Comparison of ENCODE assay signal across 3 cellular contexts in the genomic region with DNA sequence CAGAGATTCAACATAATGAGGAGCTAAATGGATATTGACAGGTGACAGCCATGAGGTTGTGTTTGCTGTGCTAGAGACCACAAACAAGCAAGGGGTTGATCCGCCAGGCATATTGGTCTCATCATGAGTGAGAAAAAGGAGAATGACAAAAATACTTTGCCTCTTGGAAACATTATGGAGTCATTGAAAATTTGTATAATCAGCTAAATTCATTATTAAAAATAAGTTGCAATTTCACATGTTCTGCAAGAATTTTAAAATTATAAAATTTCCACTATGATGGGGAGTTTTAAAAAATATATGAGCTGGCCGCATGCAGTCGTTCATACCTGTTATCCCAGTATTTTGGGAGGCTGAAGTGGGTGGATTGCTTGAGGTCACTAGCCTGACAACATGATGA.
TF ChIP-seq lines count a peak whose summit lies in the region.

No MANE protein-coding gene starts in this region.

TF ChIP-seq in HepG2, 621 proteins besides CTCF, POLR2A, EP300 and RAD21:
- TF ChIP-seq AGO2 (optimal IDR thresholded peaks at IDR 0.05; ENCODE audit: low read depth, low read length) (no peak), ATF1 (CRISPR knock-in tag; IDR thresholded peaks at IDR 0.05) (no peak), MAFF (IDR thresholded peaks at IDR 0.05; ENCODE audit: low read depth, low read length) (peak; percentile 53), MAFK (conservative IDR thresholded peaks at IDR 0.05 in 1 of 2, IDR thresholded peaks at IDR 0.05 in 1 of 2; ENCODE audit: low read length in 2 of 2) (peak; percentile 43 to 74; a peak in 2 of 4 replicates)

TF ChIP-seq in IMR-90, 13 proteins besides CTCF, POLR2A, EP300 and RAD21:
- TF ChIP-seq MXI1 (IDR thresholded peaks at IDR 0.05; ENCODE audit: borderline replicate concordance, low read depth, low read length) (no peak), ELK1 (IDR thresholded peaks at IDR 0.05; ENCODE audit: borderline replicate concordance, low read depth, low read length) (no peak), MAFK (IDR thresholded peaks at IDR 0.05; ENCODE audit: low read depth, low read length) (0 out of 2 replicates have a peak, but pooled peaks have one; percentile 24)

TF ChIP-seq in K562, 482 proteins besides CTCF, POLR2A, EP300 and RAD21:
- TF ChIP-seq ZNF316 (IDR thresholded peaks at IDR 0.05), result peak; percentile 52; the same call in 1 of the 2 replicates
- TF ChIP-seq MAFG (tag; conservative IDR thresholded peaks at IDR 0.05), result 0 out of 2 replicates have a peak, but pooled peaks have one; percentile 13
- TF ChIP-seq C11orf30 (IDR thresholded peaks at IDR 0.05; ENCODE audit: low read depth), result peak; percentile 15; the same call in 1 of the 2 replicates
- no peak for TF ChIP-seq L3MBTL2 (IDR thresholded peaks at IDR 0.05)
